Comparison of ENCODE assay signal across 8 cellular contexts in the genomic region with DNA sequence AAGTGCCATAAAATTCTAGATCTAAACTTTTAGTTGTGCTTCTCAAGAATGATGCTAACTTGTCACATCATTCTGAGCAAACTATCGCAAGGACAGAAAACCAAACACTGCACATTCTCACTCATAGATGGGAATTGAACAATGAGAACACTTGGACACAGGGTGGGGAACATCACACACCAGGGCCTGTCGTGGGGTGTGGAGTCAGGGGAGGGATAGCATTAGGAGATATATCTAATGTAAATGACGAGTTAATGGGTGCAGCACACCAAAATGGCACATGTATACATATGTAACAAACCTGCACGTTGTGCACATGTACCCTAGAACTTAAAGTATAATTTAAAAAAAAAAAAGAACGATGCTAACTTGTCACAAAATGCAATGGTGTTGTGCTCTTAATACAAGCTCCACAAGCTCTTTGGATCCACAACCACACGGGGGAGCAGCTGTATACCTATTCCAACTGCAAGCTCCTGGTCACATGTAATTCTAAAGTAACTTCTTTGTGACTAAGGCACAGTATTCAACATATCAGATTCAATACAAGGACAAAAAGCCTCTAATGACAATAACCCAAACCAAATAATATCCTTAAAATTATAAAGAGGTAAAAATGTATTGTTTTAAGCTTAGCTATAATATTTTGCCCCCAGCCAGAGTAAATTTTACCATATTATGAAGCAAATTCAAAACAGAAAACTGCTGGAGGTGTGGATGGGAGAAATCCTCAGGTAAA. TPM values are rescaled to one million over a fixed set of nuclear protein-coding genes. Genes with fewer than 3 reads are reported as not detected.
A peak's percentile ranks its signal among the peaks of the same experiment; 100 is the strongest.
DNase-seq lines count a peak whose midpoint lies in the region; ATAC-seq, FAIRE-seq and TF ChIP-seq lines count a peak whose summit lies in the region.
"Not testable (repeated sequence)": the region's sequence is repeated elsewhere in the genome, so short reads cannot be mapped to it uniquely, and the experiment has no call there.

No MANE protein-coding gene starts in this region.

- not testable (repeated sequence) for TF ChIP-seq POLR2A in H54 (IDR thresholded peaks at IDR 0.05; ENCODE audit: low read depth, low read length); testis (IDR thresholded peaks at IDR 0.05)

- H3K9me3 Mint-ChIP-seq in activated T-cell treated with anti-CD3 and anti-CD28 coated beads, Interleukin-2, amount 50 U/mL, for 72 hours; naive thymus-derived CD8-positive, alpha-beta T cell: not testable (repeated sequence)

- peaks cover 29% of the 10 kb centered on the region for H3K4me1 Mint-ChIP-seq in activated T-cell treated with anti-CD3 and anti-CD28 coated beads, Interleukin-2, amount 50 U/mL, for 72 hours (ENCODE audit: low read depth)
- H3K4me1 Mint-ChIP-seq in naive thymus-derived CD8-positive, alpha-beta T cell, result peaks cover 21 to 49% (median 32%) of the 10 kb centered on the region in 4 donors

- not testable (repeated sequence) for BruUV-seq in OCI-LY7 (replicated peaks; lab: Mats Ljungman, UMichigan)

- POLR2A ChIA-PET in OCI-LY7 (lab: Charles Lee), result interaction anchor here (0.6 to 0.9 kb wide), 5 partner anchors 13 to 208 kb away, joined by 3 read pairs; no protein-coding TSS in a partner anchor
- POLR2A ChIA-PET in naive thymus-derived CD8-positive, alpha-beta T cell (lab: Charles Lee), result interaction anchor here (0.6 kb wide), 1 partner anchor 128 kb away, joined by 4 read pairs; no protein-coding TSS in a partner anchor

- H3K36me3 ChIP-seq in Karpas-422 (ENCODE audit: insufficient read depth, low read length); testis (ENCODE audit: low read depth, missing control alignments): not testable (repeated sequence)
- peaks cover 23% of the 10 kb centered on the region for H3K36me3 ChIP-seq in OCI-LY7 (ENCODE audit: insufficient read depth, low read length)

- peak in 1 of 2 donors; percentile 53 for ATAC-seq in activated T-cell treated with anti-CD3 and anti-CD28 coated beads, Interleukin-2, amount 50 U/mL, for 72 hours (replicated peaks in 1 of 2)
- peak in 1 of 2 donors; percentile 50 for ATAC-seq in naive thymus-derived CD8-positive, alpha-beta T cell

- H4K20me1 ChIP-seq in Karpas-422 (ENCODE audit: insufficient read depth, low read depth, low read length); OCI-LY7 (ENCODE audit: insufficient read depth, low read length): not testable (repeated sequence)

- peak; percentile 15 for FAIRE-seq in H54 (lab: Jason Lieb, UNC)

- intact Hi-C loops in OCI-LY7 (cut with micrococcal nuclease; ENCODE audit: unreplicated experiment); testis (cut with DNase I; ENCODE audit: low total_unique reads): not testable (repeated sequence)

- not testable (repeated sequence) for H2AFZ ChIP-seq in Karpas-422 (ENCODE audit: low read length); OCI-LY7 (ENCODE audit: low read length)

- peak overlapping the region; percentile 34 for H3K9ac ChIP-seq in Karpas-422 (ENCODE audit: low read length)

- H3K79me2 ChIP-seq in Karpas-422 (ENCODE audit: low read length) (peaks cover 98% of the 10 kb centered on the region), OCI-LY7 (ENCODE audit: insufficient read depth, low read depth, low read length) (peaks cover 20% of the 10 kb centered on the region; the same call in 1 of the 2 replicates)

- H3K27ac ChIP-seq in Karpas-422 (ENCODE audit: low read length), result peak overlapping the region; percentile 85
- not testable (repeated sequence) for H3K27ac ChIP-seq in OCI-LY7 (ENCODE audit: low read depth, low read length, poor library complexity, severe bottlenecking); testis

- H3K27me3 Mint-ChIP-seq in activated T-cell treated with anti-CD3 and anti-CD28 coated beads, Interleukin-2, amount 50 U/mL, for 72 hours (ENCODE audit: low read depth); naive thymus-derived CD8-positive, alpha-beta T cell: not testable (repeated sequence)

- peak; percentile 34 for DNase-seq in Daoy (ENCODE audit: low read depth)
- DNase-seq in H54 (ENCODE audit: insufficient read length, low spot score), result not testable (repeated sequence)
- peak; percentile 85 for DNase-seq in Karpas-422
- peak; percentile 49 for DNase-seq in OCI-LY7 (ENCODE audit: low spot score)
- DNase-seq in activated T-cell treated with anti-CD3 and anti-CD28 coated beads, Interleukin-2, amount 50 U/mL, for 72 hours, result peak; percentile 23 to 33
- DNase-seq in fibroblast of pulmonary artery (ENCODE audit: low read depth), result peak; percentile 83
- peak in 7 of 10 donors; percentile 5 to 30 (median 15) for DNase-seq in naive thymus-derived CD8-positive, alpha-beta T cell
- peak; percentile 88 for DNase-seq in testis

- not testable (repeated sequence) for H3K27me3 ChIP-seq in Karpas-422 (ENCODE audit: low read length); testis

- 61 to 66% methylated on average over 6 of the region's 6 CpGs for WGBS in testis, 2 donors

- peaks cover 60% of the 10 kb centered on the region for H3K4me1 ChIP-seq in Karpas-422 (ENCODE audit: low read length)
- H3K4me1 ChIP-seq in OCI-LY7 (ENCODE audit: insufficient read depth, low read length, poor library complexity, severe bottlenecking); testis: not testable (repeated sequence)

- H3K4me3 Mint-ChIP-seq in activated T-cell treated with anti-CD3 and anti-CD28 coated beads, Interleukin-2, amount 50 U/mL, for 72 hours; naive thymus-derived CD8-positive, alpha-beta T cell: not testable (repeated sequence)

- TF ChIP-seq CTCF in OCI-LY7 (conservative IDR thresholded peaks at IDR 0.05; ENCODE audit: low read length) (peak; percentile 76), fibroblast of pulmonary artery (IDR thresholded peaks at IDR 0.05; ENCODE audit: low read length, missing control alignments) (peak; percentile 75), testis (IDR thresholded peaks at IDR 0.05) (peak; percentile 28 to 53 (median 50))

- CTCF ChIA-PET in OCI-LY7 (lab: Charles Lee; ENCODE audit: unreplicated experiment), result not testable (repeated sequence)

- H3K9me2 ChIP-seq in Karpas-422 (replicated peaks; ENCODE audit: insufficient read depth, low read length); OCI-LY7 (ENCODE audit: insufficient read depth, low read length): not testable (repeated sequence)

- H3K9me3 ChIP-seq in Karpas-422 (ENCODE audit: low read length); OCI-LY7 (ENCODE audit: low read length); testis: not testable (repeated sequence)

- H3K27ac Mint-ChIP-seq in activated T-cell treated with anti-CD3 and anti-CD28 coated beads, Interleukin-2, amount 50 U/mL, for 72 hours, result not testable (repeated sequence)
- H3K27ac Mint-ChIP-seq in naive thymus-derived CD8-positive, alpha-beta T cell, result peak overlapping the region in 1 of 10 donors; percentile 31

- H3K4me2 ChIP-seq in Karpas-422 (ENCODE audit: low read depth, low read length, poor library complexity, severe bottlenecking), result peak overlapping the region; percentile 71
- not testable (repeated sequence) for H3K4me2 ChIP-seq in OCI-LY7 (ENCODE audit: low read length)

- H3K4me3 ChIP-seq in Karpas-422 (ENCODE audit: low read length); OCI-LY7 (ENCODE audit: low read depth, low read length, poor library complexity, severe bottlenecking); fibroblast of pulmonary artery (replicated peaks; ENCODE audit: low read depth, low read length); testis: not testable (repeated sequence)

- H3K36me3 Mint-ChIP-seq in activated T-cell treated with anti-CD3 and anti-CD28 coated beads, Interleukin-2, amount 50 U/mL, for 72 hours (ENCODE audit: insufficient read depth in 2 of 2), result not testable (repeated sequence)
- H3K36me3 Mint-ChIP-seq in naive thymus-derived CD8-positive, alpha-beta T cell, result peaks cover 0 to 30% (median 3%) of the 10 kb centered on the region in 3 donors

RNA-seq across cellular contexts. Expression of gene RAB3GAP2, which starts 53.7 kb away (rescaled TPM):
- 26.3 and 28.8 TPM in 2 replicates for total RNA-seq in Daoy (2014; rRNA removed; shearing (Covaris generic))
- 33.5 and 64.6 TPM in 2 replicates for total RNA-seq in Karpas-422 (2014; rRNA removed; shearing (Covaris generic); ENCODE audit: low replicate concordance)
- 16.9 and 22.6 TPM in 2 replicates for total RNA-seq in OCI-LY7 (2014; rRNA removed; shearing (Covaris generic))
- total RNA-seq in OCI-LY7 (2022) (37.4 and 41.1 TPM in 2 replicates), testis (10 to 100 TPM; 24.6 to 28.7 TPM)
- total RNA-seq in activated T-cell treated with anti-CD3 and anti-CD28 coated beads, Interleukin-2, amount 50 U/mL, for 72 hours, result 10 to 100 TPM; 62.9 to 66.0 TPM
- total RNA-seq in naive thymus-derived CD8-positive, alpha-beta T cell, result 10 to 100 TPM; 46.7 to 52.0 TPM
- 10 to 100 TPM; 16.6 to 22.8 (median 17.2) TPM for polyA plus RNA-seq in naive thymus-derived CD8-positive, alpha-beta T cell
- polyA plus RNA-seq in testis (ENCODE audit: insufficient read depth, low read depth, low replicate concordance), result 17.9 TPM
